18 cellular contexts compared by ENCODE assay signal in genomic region chr13:104869501-104869900, GRCh38.
DNase-seq lines count a peak whose midpoint lies in the region; ATAC-seq and TF ChIP-seq lines count a peak whose summit lies in the region.
"Had no signal": no experiment of that assay in that cellular context is flagged by ENCODE, and none has a peak within 500 bp of the region (broad histone marks: within the 10 kb centered on the region; RNA-seq: fewer than 3 reads in every experiment).

No MANE protein-coding gene starts in this region.

- no peaks in the 10 kb centered on the region for H3K36me3 ChIP-seq in ACC112 (ENCODE audit: insufficient read depth, low read length)
- H3K36me3 ChIP-seq: neutrophil, tibial artery had no signal

- H3K27me3 ChIP-seq in ACC112 (ENCODE audit: insufficient read depth, low read length) (no peaks in the 10 kb centered on the region), dorsolateral prefrontal cortex (no peaks in the 10 kb centered on the region)
- H3K27me3 ChIP-seq: neutrophil, tibial artery had no signal

- H2AFZ ChIP-seq in ACC112 (ENCODE audit: low read length, unreplicated experiment) = peak overlapping the region; percentile 50

- H3K4me3 ChIP-seq in ACC112 (ENCODE audit: low read depth, low read length) (no peak overlapping the region), choroid plexus epithelial cell (ENCODE audit: low read depth, low read length) (no peak overlapping the region), dorsolateral prefrontal cortex (no peak overlapping the region)
- H3K4me3 ChIP-seq: PC-9, tibial artery had no signal

- intact Hi-C loops in dorsolateral prefrontal cortex (cut with DNase I) = no loop called here

- ATAC-seq in HG02981 (IDR thresholded peaks at IDR 0.05; ENCODE audit: unreplicated experiment) (peak; percentile 60), HG03139 (IDR thresholded peaks at IDR 0.05; ENCODE audit: unreplicated experiment) (no peak), HG03196 (IDR thresholded peaks at IDR 0.05; ENCODE audit: unreplicated experiment) (no peak)
- ATAC-seq: SK-N-SH treated with all-trans-retinoic acid at 6 μM for 48 hours had no signal

- TF ChIP-seq CTCF in choroid plexus epithelial cell (conservative IDR thresholded peaks at IDR 0.05; ENCODE audit: low read depth, low read length) = no peak
- TF ChIP-seq CTCF in dorsolateral prefrontal cortex (IDR thresholded peaks at IDR 0.05 in 54 of 56, conservative IDR thresholded peaks at IDR 0.05 in 2 of 56; ENCODE audit: low read depth in 1 of 56, partially characterized antibody in 56 of 56) = no peak

- no peaks in the 10 kb centered on the region for H3K4me1 ChIP-seq in ACC112 (ENCODE audit: control insufficient read depth, insufficient read depth, low read length, unreplicated experiment)
- H3K4me1 ChIP-seq: tibial artery had no signal

- DNase-seq in OCI-M1 (lab: John Stamatoyannopoulos, UW) (peak; percentile 62), choroid plexus epithelial cell (ENCODE audit: low read depth) (peak; percentile 50), dorsolateral prefrontal cortex (no peak)
- no peak for DNase-seq in activated CD4-positive, alpha-beta T cell treated with anti-CD3 and anti-CD28 coated beads, Interleukin-2, amount 50 U/mL, for 4 hours
- DNase-seq: ACHN; activated CD8-positive, alpha-beta memory T cell treated with anti-CD3 and anti-CD28 coated beads, Interleukin-2, amount 50 U/mL, for 4 hours; activated naive CD4-positive, alpha-beta T cell treated with anti-CD3 and anti-CD28 coated beads, Interleukin-2, amount 50 U/mL, for 16 hours; GDM1; NCI-H1417; PC-9; stimulated activated CD4-positive, alpha-beta T cell treated with anti-CD3 and anti-CD28 coated beads, Interleukin-4, amount 100 ng/mL, for 1 hour; tibial artery had no signal

- H3K27ac ChIP-seq in ACC112 (ENCODE audit: low read depth, low read length) = no peak overlapping the region
- peak overlapping the region in 8 of 59 donors; percentile 10 to 65 (median 32) for H3K27ac ChIP-seq in dorsolateral prefrontal cortex
- H3K27ac ChIP-seq: neutrophil, PC-9, tibial artery had no signal

- H3K79me2 ChIP-seq in ACC112 (ENCODE audit: control insufficient read depth, insufficient read depth, low read length, unreplicated experiment) = no peaks in the 10 kb centered on the region

Comparison
In these comparisons a context has a peak if more than half of its experiments do, and no peak if none do; other contexts are left out.
1. DNase-seq: peak in OCI-M1 (single experiment) and choroid plexus epithelial cell (single experiment); none in dorsolateral prefrontal cortex (0 of 10) and activated CD4-positive, alpha-beta T cell treated with anti-CD3 and anti-CD28 coated beads, Interleukin-2, amount 50 U/mL, for 4 hours (0 of 2).